In the genomic region with DNA sequence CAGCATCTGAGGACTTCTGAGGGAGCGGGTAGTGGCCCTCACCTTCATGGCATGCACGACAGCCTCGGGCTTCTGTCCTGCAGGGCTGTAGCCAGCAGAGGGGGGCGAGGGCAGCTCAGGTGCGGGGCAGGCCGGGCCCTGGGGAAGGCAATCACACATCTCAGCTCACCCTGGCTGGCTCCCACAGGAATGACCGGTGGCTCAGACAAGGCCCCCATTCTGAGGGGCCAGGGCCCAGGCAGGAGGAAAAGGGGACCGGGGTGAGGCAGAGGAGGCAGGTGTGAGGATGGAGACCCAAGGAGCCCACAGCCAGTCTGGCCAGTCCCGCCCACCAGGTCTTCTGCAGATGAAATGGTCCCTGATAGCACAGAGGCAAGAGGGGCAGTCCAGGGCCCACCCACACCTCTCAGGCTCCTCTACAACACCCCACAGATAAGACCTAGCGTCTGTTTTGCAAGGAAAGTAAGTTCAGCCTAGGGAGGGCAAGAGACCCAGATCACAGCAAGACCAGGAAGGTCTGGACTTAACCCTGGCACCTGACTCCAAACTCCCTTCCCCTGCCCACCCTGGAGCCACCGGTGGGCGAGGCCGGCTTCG, we compare ENCODE assay signal across 21 cellular contexts. TPM values are rescaled to one million over a fixed set of nuclear protein-coding genes. Genes with fewer than 3 reads are reported as not detected.
DNase-seq lines count a peak whose midpoint lies in the region; ATAC-seq and TF ChIP-seq lines count a peak whose summit lies in the region.
"Had no signal": no experiment of that assay in that cellular context is flagged by ENCODE, and none has a peak within 500 bp of the region (broad histone marks: within the 10 kb centered on the region; RNA-seq: fewer than 3 reads in every experiment).

No MANE protein-coding gene starts in this region.

- ATAC-seq in HG03045 (IDR thresholded peaks at IDR 0.05; ENCODE audit: unreplicated experiment): no peak
- ATAC-seq: Panc1 had no signal

- intact Hi-C loops in cardiac septum (cut with DNase I) (loop anchor here (5.0 kb wide), 1 partner anchor 165 kb away; a partner anchor contains a TSS), OCI-LY7 (cut with micrococcal nuclease; ENCODE audit: unreplicated experiment) (loop anchor here (5.0 kb wide), 1 partner anchor 215 kb away; no protein-coding TSS in a partner anchor)

- no peak overlapping the region for H3K4me3 Mint-ChIP-seq in chondrocyte (ENCODE audit: unreplicated experiment)
- H3K4me3 Mint-ChIP-seq: neural crest cell had no signal

- no peak overlapping the region for H3K27ac ChIP-seq in right atrium auricular region
- H3K27ac ChIP-seq in OCI-LY7 (ENCODE audit: low read depth, low read length, poor library complexity, severe bottlenecking): no peak overlapping the region
- H3K27ac ChIP-seq: SJSA1, testis, vagina had no signal

- H3K9me3 Mint-ChIP-seq in chondrocyte (ENCODE audit: low read depth): no peaks in the 10 kb centered on the region
- H3K9me3 Mint-ChIP-seq: neural crest cell had no signal

- H3K4me1 ChIP-seq in right atrium auricular region: peaks cover 0 to 13% of the 10 kb centered on the region in 2 donors
- no peaks in the 10 kb centered on the region for H3K4me1 ChIP-seq in OCI-LY7 (ENCODE audit: insufficient read depth, low read length, poor library complexity, severe bottlenecking)

- no peak overlapping the region for H3K27ac Mint-ChIP-seq in chondrocyte (ENCODE audit: unreplicated experiment)

- CTCF ChIA-PET in OCI-LY7 (lab: Charles Lee; ENCODE audit: unreplicated experiment): interaction anchor here (0.5 kb wide), 1 partner anchor 171 kb away, joined by 3 read pairs; no protein-coding TSS in a partner anchor

- H3K36me3 Mint-ChIP-seq in chondrocyte (ENCODE audit: low read depth): no peaks in the 10 kb centered on the region

- H3K36me3 ChIP-seq in right atrium auricular region (peaks cover 12% of the 10 kb centered on the region), OCI-LY7 (ENCODE audit: insufficient read depth, low read length) (no peaks in the 10 kb centered on the region)

- no peaks in the 10 kb centered on the region for H3K27me3 Mint-ChIP-seq in chondrocyte (ENCODE audit: low read depth)

- H3K4me1 Mint-ChIP-seq in chondrocyte (ENCODE audit: low read depth): peaks cover 3% of the 10 kb centered on the region

- BruUV-seq in OCI-LY7 (replicated peaks; lab: Mats Ljungman, UMichigan): no TSS peak

- H3K9me3 ChIP-seq in right atrium auricular region (no peaks in the 10 kb centered on the region), OCI-LY7 (ENCODE audit: low read length) (no peaks in the 10 kb centered on the region)
- H3K9me3 ChIP-seq: SJSA1, testis, vagina had no signal

- DNase-seq in cardiac septum (ENCODE audit: low spot score) (peak; percentile 71), right atrium auricular region (ENCODE audit: low spot score) (no peak), chondrocyte (ENCODE audit: low spot score) (peak; percentile 91), mesenteric fat pad (ENCODE audit: low spot score) (peak; percentile 89), ureter (ENCODE audit: low spot score) (peak; percentile 38), OCI-LY7 (ENCODE audit: low spot score) (no peak), NCI-H2196 (lab: John Stamatoyannopoulos, UW; ENCODE audit: unreplicated experiment) (no peak)
- DNase-seq: activated CD4-positive, CD25-positive, alpha-beta regulatory T cell treated with anti-CD3 and anti-CD28 coated beads, Interleukin-2, amount 50 U/mL, for 72 hours; COR-L47; DMS53; mammary epithelial cell; NCI-H1092 treated with DMSO at 0.1 percent for 48 hours; NCI-H187 treated with DMSO at 0.1 percent for 48 hours; NCI-H526 treated with DMSO at 0.1 percent for 48 hours; stimulated activated naive CD4-positive, alpha-beta T cell treated with Interleukin-2 at 50 U/mL for 16 hours; testis had no signal

- TF ChIP-seq CTCF in right atrium auricular region (IDR thresholded peaks at IDR 0.05) (no peak), chondrocyte (IDR thresholded peaks at IDR 0.05) (no peak), OCI-LY7 (conservative IDR thresholded peaks at IDR 0.05; ENCODE audit: low read length) (no peak)

- H3K4me2 ChIP-seq in OCI-LY7 (ENCODE audit: low read length): no peak overlapping the region

- H3K27me3 ChIP-seq in right atrium auricular region: no peaks in the 10 kb centered on the region
- H3K27me3 ChIP-seq: SJSA1, testis, vagina had no signal

- H2AFZ ChIP-seq in OCI-LY7 (ENCODE audit: low read length): no peak overlapping the region

- no peaks in the 10 kb centered on the region for H3K9me2 ChIP-seq in OCI-LY7 (ENCODE audit: insufficient read depth, low read length)

- POLR2A ChIA-PET in OCI-LY7 (lab: Charles Lee): interaction anchor here (0.7 kb wide), 1 partner anchor 12 kb away, joined by 3 read pairs; no protein-coding TSS in a partner anchor

- H3K4me3 ChIP-seq in right atrium auricular region (no peak overlapping the region), OCI-LY7 (ENCODE audit: low read depth, low read length, poor library complexity, severe bottlenecking) (no peak overlapping the region)
- H3K4me3 ChIP-seq: SJSA1, testis, vagina had no signal

- H4K20me1 ChIP-seq in OCI-LY7 (ENCODE audit: insufficient read depth, low read length): no peaks in the 10 kb centered on the region

- H3K79me2 ChIP-seq in OCI-LY7 (ENCODE audit: insufficient read depth, low read depth, low read length): no peaks in the 10 kb centered on the region

RNA-seq across cellular contexts. Expression of a gene that starts 35.9 kb away (rescaled TPM):
- total RNA-seq in cardiac septum (31.2 TPM), right atrium auricular region (10 to 100 TPM; 13.9 to 17.1 TPM), chondrocyte (57.3 to 62.3 TPM (median 62.3 TPM) in 3 replicates), mesenteric fat pad (48.2 TPM), ureter (62.5 TPM), OCI-LY7 (2022) (69.0 and 76.3 TPM in 2 replicates)
- 25.1 and 38.8 TPM in 2 replicates for total RNA-seq in OCI-LY7 (2014; rRNA removed; shearing (Covaris generic))

RNA-seq across cellular contexts. Expression of a gene that starts 36.5 kb away (rescaled TPM):
- 135 TPM for total RNA-seq in cardiac septum
- 100 to 1,000 TPM in 1 of 2 donors, 10 to 100 TPM in 1; 84.2 to 114 TPM for total RNA-seq in right atrium auricular region
- 54.2 to 55.1 TPM (median 54.5 TPM) in 3 replicates for total RNA-seq in chondrocyte
- total RNA-seq in mesenteric fat pad: 61.5 TPM
- 67.7 TPM for total RNA-seq in ureter
- total RNA-seq in OCI-LY7 (2014; rRNA removed; shearing (Covaris generic)): 42.4 and 45.2 TPM in 2 replicates
- 62.1 and 65.5 TPM in 2 replicates for total RNA-seq in OCI-LY7 (2022)

Comparison
In these comparisons a context has a peak if more than half of its experiments do, and no peak if none do; other contexts are left out.
1. DNase-seq: peak in cardiac septum (single experiment), chondrocyte (single experiment), mesenteric fat pad (single experiment) and ureter (single experiment); none in right atrium auricular region (single experiment), OCI-LY7 (single experiment) and NCI-H2196 (single experiment).